Comparison of ENCODE assay signal across 11 cellular contexts in the genomic region with DNA sequence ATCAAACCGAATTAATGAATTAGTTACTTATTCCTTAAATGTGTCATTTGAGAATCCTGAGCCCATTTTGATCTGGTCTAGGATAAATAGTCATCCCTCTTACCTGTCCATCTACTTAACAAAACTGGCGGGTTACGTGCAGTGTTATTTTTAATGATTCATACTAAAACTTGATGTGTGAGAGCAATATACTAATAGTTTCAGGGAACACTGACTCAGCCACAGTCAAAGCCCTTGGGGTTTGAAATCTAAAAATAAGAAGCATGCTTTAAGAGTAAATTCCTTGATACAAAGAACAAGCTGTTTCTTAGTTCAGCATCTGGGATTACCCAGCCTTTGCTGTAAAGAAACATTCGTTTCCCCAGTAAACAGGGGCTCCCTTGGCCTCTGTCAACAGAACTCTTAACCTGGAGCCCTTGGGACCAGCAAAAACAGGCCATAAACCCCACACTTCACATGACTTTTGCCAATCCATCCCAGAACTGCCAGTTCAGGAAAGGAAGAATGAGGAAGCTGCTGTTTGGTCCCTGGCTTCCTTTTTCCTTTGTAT.
DNase-seq lines count a peak whose midpoint lies in the region; ATAC-seq and TF ChIP-seq lines count a peak whose summit lies in the region.
"Had no signal": no experiment of that assay in that cellular context is flagged by ENCODE, and none has a peak within 500 bp of the region (broad histone marks: within the 10 kb centered on the region; RNA-seq: fewer than 3 reads in every experiment).

No MANE protein-coding gene starts in this region.

- no peak overlapping the region for H3K27ac Mint-ChIP-seq in naive thymus-derived CD8-positive, alpha-beta T cell

- no peak overlapping the region for H3K4me3 Mint-ChIP-seq in naive thymus-derived CD8-positive, alpha-beta T cell

- no peaks in the 10 kb centered on the region for H3K4me1 Mint-ChIP-seq in naive thymus-derived CD8-positive, alpha-beta T cell

- CTCF ChIA-PET in A673 (lab: Charles Lee): no interaction called here

- POLR2A ChIA-PET in A673 (lab: Charles Lee; ENCODE audit: low non-redundant PET): no interaction called here
- POLR2A ChIA-PET in naive thymus-derived CD8-positive, alpha-beta T cell (lab: Charles Lee): no interaction called here

- H3K27me3 Mint-ChIP-seq in naive thymus-derived CD8-positive, alpha-beta T cell: no peaks in the 10 kb centered on the region

- no peak for TF ChIP-seq POLR2A in adrenal gland (IDR thresholded peaks at IDR 0.05)

- no peaks in the 10 kb centered on the region for H3K36me3 ChIP-seq in A673 (ENCODE audit: insufficient read depth, low read length, poor library complexity, severe bottlenecking)
- H3K36me3 ChIP-seq in adrenal gland (replicated peaks in 1 of 2): no peaks in the 10 kb centered on the region
- H3K36me3 ChIP-seq in HAP-1 (replicated peaks): no peaks in the 10 kb centered on the region

- no peak overlapping the region for H3K4me3 ChIP-seq in A673 (ENCODE audit: low read depth, low read length, poor library complexity, severe bottlenecking)
- H3K4me3 ChIP-seq in adrenal gland: no peak overlapping the region
- H3K4me3 ChIP-seq in HAP-1: no peak overlapping the region

- peak; percentile 69 for ATAC-seq in GM21786 (IDR thresholded peaks at IDR 0.05; ENCODE audit: unreplicated experiment)
- ATAC-seq in SK-N-SH treated with all-trans-retinoic acid at 6 μM for 48 hours: peak; percentile 31; the same call in 2 of the 3 replicates
- no peak for ATAC-seq in naive thymus-derived CD8-positive, alpha-beta T cell

- H3K36me3 Mint-ChIP-seq in naive thymus-derived CD8-positive, alpha-beta T cell: no peaks in the 10 kb centered on the region

- TF ChIP-seq CTCF in A673 (conservative IDR thresholded peaks at IDR 0.05; ENCODE audit: low read depth, low read length): no peak
- no peak for TF ChIP-seq CTCF in adrenal gland (IDR thresholded peaks at IDR 0.05)

- H3K4me1 ChIP-seq in A673 (ENCODE audit: insufficient read depth, low read length, poor library complexity, severe bottlenecking) (no peaks in the 10 kb centered on the region), adrenal gland (replicated peaks in 1 of 2) (no peaks in the 10 kb centered on the region), HAP-1 (no peaks in the 10 kb centered on the region)

- H3K27me3 ChIP-seq in A673 (replicated peaks; ENCODE audit: insufficient read depth, low read depth, low read length, poor library complexity): no peaks in the 10 kb centered on the region
- H3K27me3 ChIP-seq in adrenal gland: no peaks in the 10 kb centered on the region
- H3K27me3 ChIP-seq in HAP-1 (ENCODE audit: low read depth): no peaks in the 10 kb centered on the region

- in situ Hi-C loops in HAP-1 (cut with MboI; ENCODE audit: low sequenced_read_pairs): no loop called here

- H3K9me3 ChIP-seq in A673 (ENCODE audit: low read depth, low read length, poor library complexity, severe bottlenecking) (peaks cover 4% of the 10 kb centered on the region), adrenal gland (replicated peaks in 1 of 3) (no peaks in the 10 kb centered on the region), HAP-1 (no peaks in the 10 kb centered on the region)

- intact Hi-C loops in A673 (cut with micrococcal nuclease; ENCODE audit: unreplicated experiment): no loop called here
- intact Hi-C loops in adrenal gland (cut with DNase I): no loop called here

- no peak overlapping the region for H3K27ac ChIP-seq in A673 (ENCODE audit: low read depth, low read length, poor library complexity, severe bottlenecking)
- H3K27ac ChIP-seq in adrenal gland: peak overlapping the region in 2 of 5 donors; percentile 22 to 34

- WGBS in adrenal gland, 4 donors: 56 to 74% (median 62%) methylated on average over 4 of the region's 4 CpGs

- peaks cover 0 to 7% (median 0%) of the 10 kb centered on the region in 9 donors for H3K9me3 Mint-ChIP-seq in naive thymus-derived CD8-positive, alpha-beta T cell

- DNase-seq in COLO829 (ENCODE audit: low spot score) (peak; percentile 89), iris pigment epithelial cell (ENCODE audit: low read depth) (peak; percentile 59), A673 (ENCODE audit: low spot score) (no peak), adrenal gland (no peak), HAP-1 (ENCODE audit: low spot score in 2 of 2) (no peak)
- no peak for DNase-seq in naive thymus-derived CD8-positive, alpha-beta T cell
- DNase-seq: activated CD4-positive, alpha-beta T cell treated with anti-CD3 and anti-CD28 coated beads, Interleukin-2, amount 50 U/mL, for 1 hour; DND-41; hippocampal formation had no signal

- BruUV-seq in A673 (replicated peaks; lab: Mats Ljungman, UMichigan): no TSS peak

TF ChIP-seq in SK-N-SH treated with all-trans-retinoic acid at 6 μM for 48 hours, 23 proteins besides CTCF, POLR2A, EP300 and RAD21:
- TF ChIP-seq ZNF565 (CRISPR knock-in tag; conservative IDR thresholded peaks at IDR 0.05; ENCODE audit: low read depth): no peak
- no peak for TF ChIP-seq GLIS3 (CRISPR knock-in tag; IDR thresholded peaks at IDR 0.05)
- no peak for TF ChIP-seq TOX (CRISPR knock-in tag; IDR thresholded peaks at IDR 0.05; ENCODE audit: borderline replicate concordance)
- no peak for TF ChIP-seq ZC3H10 (CRISPR knock-in tag; IDR thresholded peaks at IDR 0.05)
- no peak for TF ChIP-seq OSR1 (CRISPR knock-in tag; IDR thresholded peaks at IDR 0.05)
- TF ChIP-seq, protein P1, sequence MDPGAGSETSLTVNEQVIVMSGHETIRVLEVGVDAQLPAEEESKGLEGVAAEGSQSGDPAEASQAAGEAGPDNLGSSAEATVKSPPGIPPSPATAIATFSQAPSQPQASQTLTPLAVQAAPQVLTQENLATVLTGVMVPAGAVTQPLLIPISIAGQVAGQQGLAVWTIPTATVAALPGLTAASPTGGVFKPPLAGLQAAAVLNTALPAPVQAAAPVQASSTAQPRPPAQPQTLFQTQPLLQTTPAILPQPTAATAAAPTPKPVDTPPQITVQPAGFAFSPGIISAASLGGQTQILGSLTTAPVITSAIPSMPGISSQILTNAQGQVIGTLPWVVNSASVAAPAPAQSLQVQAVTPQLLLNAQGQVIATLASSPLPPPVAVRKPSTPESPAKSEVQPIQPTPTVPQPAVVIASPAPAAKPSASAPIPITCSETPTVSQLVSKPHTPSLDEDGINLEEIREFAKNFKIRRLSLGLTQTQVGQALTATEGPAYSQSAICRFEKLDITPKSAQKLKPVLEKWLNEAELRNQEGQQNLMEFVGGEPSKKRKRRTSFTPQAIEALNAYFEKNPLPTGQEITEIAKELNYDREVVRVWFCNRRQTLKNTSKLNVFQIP (CRISPR knock-in tag; IDR thresholded peaks at IDR 0.05; ENCODE audit: borderline replicate concordance, low read depth): no peak
- TF ChIP-seq CREB5 (CRISPR knock-in tag; IDR thresholded peaks at IDR 0.05; ENCODE audit: low read depth): no peak
- TF ChIP-seq ESRRG (CRISPR knock-in tag; IDR thresholded peaks at IDR 0.05): no peak
- TF ChIP-seq TCF4 (CRISPR knock-in tag; IDR thresholded peaks at IDR 0.05; ENCODE audit: borderline replicate concordance): no peak
- TF ChIP-seq, protein P2, sequence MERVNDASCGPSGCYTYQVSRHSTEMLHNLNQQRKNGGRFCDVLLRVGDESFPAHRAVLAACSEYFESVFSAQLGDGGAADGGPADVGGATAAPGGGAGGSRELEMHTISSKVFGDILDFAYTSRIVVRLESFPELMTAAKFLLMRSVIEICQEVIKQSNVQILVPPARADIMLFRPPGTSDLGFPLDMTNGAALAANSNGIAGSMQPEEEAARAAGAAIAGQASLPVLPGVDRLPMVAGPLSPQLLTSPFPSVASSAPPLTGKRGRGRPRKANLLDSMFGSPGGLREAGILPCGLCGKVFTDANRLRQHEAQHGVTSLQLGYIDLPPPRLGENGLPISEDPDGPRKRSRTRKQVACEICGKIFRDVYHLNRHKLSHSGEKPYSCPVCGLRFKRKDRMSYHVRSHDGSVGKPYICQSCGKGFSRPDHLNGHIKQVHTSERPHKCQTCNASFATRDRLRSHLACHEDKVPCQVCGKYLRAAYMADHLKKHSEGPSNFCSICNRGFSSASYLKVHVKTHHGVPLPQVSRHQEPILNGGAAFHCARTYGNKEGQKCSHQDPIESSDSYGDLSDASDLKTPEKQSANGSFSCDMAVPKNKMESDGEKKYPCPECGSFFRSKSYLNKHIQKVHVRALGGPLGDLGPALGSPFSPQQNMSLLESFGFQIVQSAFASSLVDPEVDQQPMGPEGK (CRISPR knock-in tag; IDR thresholded peaks at IDR 0.05; ENCODE audit: borderline replicate concordance): no peak
- TF ChIP-seq BACH2 (CRISPR knock-in tag; IDR thresholded peaks at IDR 0.05; ENCODE audit: borderline replicate concordance): no peak
- TF ChIP-seq PPARA (CRISPR knock-in tag; IDR thresholded peaks at IDR 0.05; ENCODE audit: borderline replicate concordance): no peak
- no peak for TF ChIP-seq CSDC2 (CRISPR knock-in tag; IDR thresholded peaks at IDR 0.05)
- TF ChIP-seq ZNF8 (CRISPR knock-in tag; IDR thresholded peaks at IDR 0.05): no peak

Comparison
In these comparisons a context has a peak if more than half of its experiments do, and no peak if none do; other contexts are left out.
1. DNase-seq: peak in COLO829 (single experiment) and iris pigment epithelial cell (single experiment); none in A673 (single experiment), adrenal gland (0 of 7), HAP-1 (0 of 2) and naive thymus-derived CD8-positive, alpha-beta T cell (0 of 10).
2. ATAC-seq: peak in GM21786 (single experiment) and SK-N-SH treated with all-trans-retinoic acid at 6 μM for 48 hours (single experiment); none in naive thymus-derived CD8-positive, alpha-beta T cell (0 of 2).